9 cellular contexts compared by ENCODE assay signal in the genomic region with DNA sequence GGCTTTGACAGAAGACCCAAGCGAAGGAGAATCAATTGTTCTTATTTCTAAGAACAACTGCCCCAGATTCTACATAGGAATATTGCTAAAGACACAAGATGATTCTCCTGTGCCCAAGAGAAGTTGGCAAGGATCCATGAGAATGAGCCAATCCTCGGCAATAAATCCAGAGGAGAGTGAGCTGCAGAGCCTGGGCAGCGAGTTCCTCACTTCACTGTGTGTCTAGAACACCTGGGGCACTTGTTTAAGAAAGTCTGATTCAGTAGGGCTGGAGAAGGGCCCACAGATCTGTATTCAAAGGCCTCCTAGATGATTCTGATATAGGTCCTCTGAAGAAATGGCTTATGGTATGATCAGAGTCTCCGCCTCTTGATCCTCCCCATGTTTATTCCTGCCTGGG. TPM values are rescaled to one million over a fixed set of nuclear protein-coding genes. Genes with fewer than 3 reads are reported as not detected.
A peak's percentile ranks its signal among the peaks of the same experiment; 100 is the strongest.
DNase-seq lines count a peak whose midpoint lies in the region; ATAC-seq and TF ChIP-seq lines count a peak whose summit lies in the region.
"Had no signal": no experiment of that assay in that cellular context is flagged by ENCODE, and none has a peak within 500 bp of the region (broad histone marks: within the 10 kb centered on the region; RNA-seq: fewer than 3 reads in every experiment).

No MANE protein-coding gene starts in this region.

- H3K36me3 Mint-ChIP-seq in nephron progenitor cell (ENCODE audit: low read depth), result no peaks in the 10 kb centered on the region

- no peak for ATAC-seq in Right ventricle myocardium inferior

- H3K9me3 ChIP-seq in mucosa of rectum (ENCODE audit: control insufficient read depth in 2 of 2, low read length in 2 of 2), result no peaks in the 10 kb centered on the region

- H3K36me3 ChIP-seq in mucosa of rectum (ENCODE audit: control insufficient read depth in 2 of 2, insufficient read depth in 2 of 2, low read length in 2 of 2), result no peaks in the 10 kb centered on the region

- peak; percentile 36 for DNase-seq in Daoy (ENCODE audit: low read depth)
- DNase-seq in NCI-H2029 (lab: John Stamatoyannopoulos, UW), result peak; percentile 59
- peak; percentile 61 to 64 for DNase-seq in cardiac fibroblast (ENCODE audit: low read depth in 2 of 2)
- DNase-seq in Right ventricle myocardium inferior (ENCODE audit: missing footprints), result no peak
- no peak for DNase-seq in coronary artery (ENCODE audit: low spot score)
- no peak for DNase-seq in stimulated activated CD4-positive, alpha-beta T cell treated with anti-CD3 and anti-CD28 coated beads, Interleukin-2, amount 100 ng/mL, for 24 hours
- no peak for DNase-seq in nephron progenitor cell
- DNase-seq: activated CD4-positive, alpha-beta T cell treated with anti-CD3 and anti-CD28 coated beads for 4 hours had no signal

- peak overlapping the region; percentile 23 to 64 for H3K27ac ChIP-seq in mucosa of rectum (ENCODE audit: low read depth in 2 of 2, low read length in 2 of 2)
- no peak overlapping the region for H3K27ac ChIP-seq in coronary artery

- no peak overlapping the region for H3K27ac Mint-ChIP-seq in nephron progenitor cell

- no peaks in the 10 kb centered on the region for H3K27me3 ChIP-seq in mucosa of rectum (ENCODE audit: control insufficient read depth in 2 of 2, insufficient read depth in 2 of 2, low read length in 2 of 2)

- H3K4me3 Mint-ChIP-seq in nephron progenitor cell, result no peak overlapping the region

- intact Hi-C loops in Right ventricle myocardium inferior (cut with DNase I), result no loop called here

- no peak for TF ChIP-seq CTCF in cardiac fibroblast (IDR thresholded peaks at IDR 0.05; ENCODE audit: low read depth, low read length)
- TF ChIP-seq CTCF in coronary artery (IDR thresholded peaks at IDR 0.05), result no peak
- TF ChIP-seq CTCF in nephron progenitor cell (IDR thresholded peaks at IDR 0.05), result no peak

- H3K27me3 Mint-ChIP-seq in nephron progenitor cell (ENCODE audit: low read depth, poor library complexity), result peaks cover 4% of the 10 kb centered on the region

- peaks cover 35 to 52% of the 10 kb centered on the region in 2 donors for H3K4me1 ChIP-seq in mucosa of rectum (ENCODE audit: control insufficient read depth in 2 of 2, insufficient read depth in 2 of 2, low read length in 2 of 2)

- no peak overlapping the region for H3K9ac ChIP-seq in mucosa of rectum (ENCODE audit: low read depth in 1 of 2, low read length in 2 of 2)

- H3K4me3 ChIP-seq in cardiac fibroblast (replicated peaks in 1 of 2; ENCODE audit: low read depth in 2 of 2, low read length in 2 of 2), result no peak overlapping the region
- no peak overlapping the region for H3K4me3 ChIP-seq in mucosa of rectum (ENCODE audit: low read length in 2 of 2)
- H3K4me3 ChIP-seq in coronary artery, result no peak overlapping the region

- H3K9me3 Mint-ChIP-seq in nephron progenitor cell, result no peaks in the 10 kb centered on the region

- peaks cover 41% of the 10 kb centered on the region for H3K4me1 Mint-ChIP-seq in nephron progenitor cell

RNA-seq across cellular contexts. Expression of a gene that starts 31.8 kb away (rescaled TPM):
- total RNA-seq in Daoy (2014; rRNA removed; shearing (Covaris generic)), result 81.7 and 82.6 TPM in 2 replicates
- 53.8 TPM for total RNA-seq in Right ventricle myocardium inferior

Comparison
In these comparisons a context has a peak if more than half of its experiments do, and no peak if none do; other contexts are left out.
1. DNase-seq: peak in Daoy (single experiment), NCI-H2029 (single experiment) and cardiac fibroblast (2 of 2); none in Right ventricle myocardium inferior (single experiment), coronary artery (single experiment), stimulated activated CD4-positive, alpha-beta T cell treated with anti-CD3 and anti-CD28 coated beads, Interleukin-2, amount 100 ng/mL, for 24 hours (0 of 2) and nephron progenitor cell (single experiment).
2. H3K27ac ChIP-seq: peak in mucosa of rectum (2 of 2); none in coronary artery (0 of 2).